In genomic region chr19:45250216-45250831, GRCh38 we compare ENCODE assay signal across 9 cellular contexts. TPM values are rescaled to one million over a fixed set of nuclear protein-coding genes. Genes with fewer than 3 reads are reported as not detected.
A peak's percentile ranks its signal among the peaks of the same experiment; 100 is the strongest.
DNase-seq lines count a peak whose midpoint lies in the region; ATAC-seq and TF ChIP-seq lines count a peak whose summit lies in the region.
"Had no signal": no experiment of that assay in that cellular context is flagged by ENCODE, and none has a peak within 500 bp of the region (broad histone marks: within the 10 kb centered on the region; RNA-seq: fewer than 3 reads in every experiment).

No MANE protein-coding gene starts in this region.

- peak overlapping the region; percentile 78 for H3K9ac ChIP-seq in smooth muscle cell (ENCODE audit: low read depth)

- TF ChIP-seq CTCF in HFF-Myc (IDR thresholded peaks at IDR 0.05; ENCODE audit: low read depth, low read length, missing control alignments) (no peak), smooth muscle cell (IDR thresholded peaks at IDR 0.05; ENCODE audit: borderline replicate concordance, insufficient read depth, poor library complexity, severe bottlenecking) (no peak)

- peak overlapping the region; percentile 92 for H3K4me2 ChIP-seq in smooth muscle cell

- no peak for DNase-seq in HFF-Myc (ENCODE audit: extremely low read depth, low read depth)
- no peak for DNase-seq in activated T-cell treated with anti-CD3 and anti-CD28 coated beads, Interleukin-2, amount 50 U/mL, for 4 hours
- no peak for DNase-seq in right cardiac atrium
- DNase-seq in smooth muscle cell (lab: John Stamatoyannopoulos, UW; ENCODE audit: unreplicated experiment), result no peak
- DNase-seq in middle frontal gyrus (ENCODE audit: extremely low spot score, low spot score), result no peak

- H3K27me3 ChIP-seq in right cardiac atrium (ENCODE audit: control insufficient read depth, insufficient read depth) (no peaks in the 10 kb centered on the region), smooth muscle cell (ENCODE audit: low read depth) (no peaks in the 10 kb centered on the region)

- WGBS in right cardiac atrium, result 41% methylated on average over 14 of the region's 14 CpGs
- WGBS in smooth muscle cell (ENCODE audit: low lambda C conversion rate), result 53% methylated on average over 8 of the region's 14 CpGs

- H3K27ac ChIP-seq in right cardiac atrium (ENCODE audit: low read length) (no peak overlapping the region), smooth muscle cell (ENCODE audit: low read depth) (no peak overlapping the region)

- no peaks in the 10 kb centered on the region for H3F3A ChIP-seq in smooth muscle cell (ENCODE audit: low read depth)

- H3K4me1 ChIP-seq in right cardiac atrium (ENCODE audit: control insufficient read depth, insufficient read depth, low read length) (peaks cover 10% of the 10 kb centered on the region), smooth muscle cell (ENCODE audit: low read depth) (no peaks in the 10 kb centered on the region)

- H3K79me2 ChIP-seq in smooth muscle cell (ENCODE audit: low read depth), result peaks cover 42% of the 10 kb centered on the region

- no peaks in the 10 kb centered on the region for H3K9me3 ChIP-seq in right cardiac atrium (ENCODE audit: control insufficient read depth, low read length)
- no peaks in the 10 kb centered on the region for H3K9me3 ChIP-seq in smooth muscle cell (replicated peaks; ENCODE audit: low read depth)

- H3K4me3 Mint-ChIP-seq in activated T-cell treated with anti-CD3 and anti-CD28 coated beads, Interleukin-2, amount 50 U/mL, for 4 hours, result peak overlapping the region; percentile 92

- peak overlapping the region; percentile 58 for H3K4me3 ChIP-seq in HFF-Myc (replicated peaks; ENCODE audit: low read depth, low read length)
- H3K4me3 ChIP-seq in right cardiac atrium (ENCODE audit: low read length), result peak overlapping the region; percentile 100
- peak overlapping the region; percentile 91 for H3K4me3 ChIP-seq in smooth muscle cell

- H3K36me3 Mint-ChIP-seq in activated T-cell treated with anti-CD3 and anti-CD28 coated beads, Interleukin-2, amount 50 U/mL, for 4 hours (ENCODE audit: insufficient read depth), result no peaks in the 10 kb centered on the region

- no peak for ATAC-seq in activated T-cell treated with anti-CD3 and anti-CD28 coated beads, Interleukin-2, amount 50 U/mL, for 4 hours
- ATAC-seq in right cardiac atrium (peak in 1 of 2 donors; percentile 1), GM21515 (IDR thresholded peaks at IDR 0.05; ENCODE audit: unreplicated experiment) (no peak), GM19455 (IDR thresholded peaks at IDR 0.05; ENCODE audit: unreplicated experiment) (no peak), HG03135 (IDR thresholded peaks at IDR 0.05; ENCODE audit: unreplicated experiment) (no peak)

- peaks cover 32% of the 10 kb centered on the region for H3K4me1 Mint-ChIP-seq in activated T-cell treated with anti-CD3 and anti-CD28 coated beads, Interleukin-2, amount 50 U/mL, for 4 hours (ENCODE audit: low read depth)

- H3K27me3 Mint-ChIP-seq in activated T-cell treated with anti-CD3 and anti-CD28 coated beads, Interleukin-2, amount 50 U/mL, for 4 hours (ENCODE audit: low read depth), result peaks cover 2% of the 10 kb centered on the region

- intact Hi-C loops in right cardiac atrium (cut with DNase I), result loop anchor here in 1 of 4 donors (5.0 kb wide), 1 partner anchor 87 kb away; no protein-coding TSS in a partner anchor

- no peaks in the 10 kb centered on the region for H3K9me3 Mint-ChIP-seq in activated T-cell treated with anti-CD3 and anti-CD28 coated beads, Interleukin-2, amount 50 U/mL, for 4 hours

- no peaks in the 10 kb centered on the region for H3K36me3 ChIP-seq in smooth muscle cell (ENCODE audit: low read depth)

- peaks cover 35% of the 10 kb centered on the region for H4K20me1 ChIP-seq in smooth muscle cell (ENCODE audit: low read depth)

- H2AFZ ChIP-seq in smooth muscle cell (ENCODE audit: low read depth), result peak overlapping the region; percentile 89

RNA-seq across cellular contexts. Expression of gene MARK4, which starts 0.7 kb away (rescaled TPM):
- 10 to 100 TPM; 14.6 to 18.3 (median 15.9) TPM for total RNA-seq in activated T-cell treated with anti-CD3 and anti-CD28 coated beads, Interleukin-2, amount 50 U/mL, for 4 hours
- 10 to 100 TPM; 29.0 to 54.5 (median 40.4) TPM for total RNA-seq in right cardiac atrium
- 21.0 TPM for polyA plus RNA-seq in right cardiac atrium
- total RNA-seq in smooth muscle cell, result 20.0 and 23.0 TPM in 2 replicates
- 15.6 and 21.9 TPM in 2 replicates for polyA plus RNA-seq in smooth muscle cell

RNA-seq across cellular contexts. Expression of gene EXOC3L2, which starts 5.1 kb away (rescaled TPM):
- total RNA-seq in activated T-cell treated with anti-CD3 and anti-CD28 coated beads, Interleukin-2, amount 50 U/mL, for 4 hours, result not detected
- total RNA-seq in right cardiac atrium, result 1 to 10 TPM; 3.4 to 5.6 (median 4.5) TPM
- 2.7 TPM for polyA plus RNA-seq in right cardiac atrium
- 0.76 and 1.8 TPM in 2 replicates for total RNA-seq in smooth muscle cell
- 6.0 and 7.5 TPM in 2 replicates for polyA plus RNA-seq in smooth muscle cell
- total RNA-seq: M059J had no signal
